In the genomic region with DNA sequence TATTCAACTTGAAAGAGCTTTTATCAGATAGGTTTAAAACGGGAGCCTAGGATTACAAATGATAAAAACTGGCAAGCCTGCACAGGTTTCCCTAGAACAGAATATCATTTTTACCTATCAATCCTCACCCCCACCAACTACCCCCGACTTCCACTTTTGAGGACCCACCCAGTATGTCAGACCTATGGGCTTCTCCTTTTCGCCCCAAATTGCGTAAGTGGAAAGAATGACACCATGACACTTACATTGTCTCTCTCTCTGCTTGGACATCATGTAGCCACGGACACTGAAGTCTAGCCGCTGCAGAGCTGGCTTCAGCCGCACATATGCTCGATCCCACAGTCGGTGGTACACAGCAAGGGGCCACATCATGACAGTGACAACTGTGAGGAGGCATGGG, we compare ENCODE assay signal across 1 cellular context.
TF ChIP-seq lines count a peak whose summit lies in the region.

No MANE protein-coding gene starts in this region.

TF ChIP-seq in K562, 482 proteins besides CTCF, POLR2A, EP300 and RAD21:
- TF ChIP-seq CEBPB (tag; IDR thresholded peaks at IDR 0.05), result peak; percentile 35; the same call in 1 of the 2 replicates
- TF ChIP-seq BMI1 (IDR thresholded peaks at IDR 0.05; ENCODE audit: low read length), result no peak
- TF ChIP-seq ZC3H8 (IDR thresholded peaks at IDR 0.05), result no peak
- TF ChIP-seq CLOCK (CRISPR knock-in tag; IDR thresholded peaks at IDR 0.05; ENCODE audit: borderline replicate concordance), result no peak
